ENCODE assay signal across 1 cellular context in genomic region chr16:27198451-27199234, GRCh38.
TF ChIP-seq lines count a peak whose summit lies in the region.

No MANE protein-coding gene starts in this region.

TF ChIP-seq in K562, 482 proteins besides CTCF, POLR2A, EP300 and RAD21 (continued from another document and continues in another):
- no peak for TF ChIP-seq CREB3L1 (IDR thresholded peaks at IDR 0.05; ENCODE audit: borderline replicate concordance, low read depth)
- no peak for TF ChIP-seq E2F6 (IDR thresholded peaks at IDR 0.05; ENCODE audit: borderline replicate concordance in 1 of 2, extremely low read depth in 1 of 2, insufficient read depth in 1 of 2, insufficient read length in 1 of 2, low read depth in 1 of 2, low read length in 1 of 2, poor library complexity in 1 of 2, severe bottlenecking in 1 of 2)
- 0 out of 2 replicates have a peak, but pooled peaks have one; percentile 17 for TF ChIP-seq POLR2G (IDR thresholded peaks at IDR 0.05; ENCODE audit: low read depth, low read length)
- no peak for TF ChIP-seq BCOR (IDR thresholded peaks at IDR 0.05)
- no peak for TF ChIP-seq STAT5A (IDR thresholded peaks at IDR 0.05; ENCODE audit: borderline replicate concordance, low read length)
- TF ChIP-seq CTCFL (IDR thresholded peaks at IDR 0.05; ENCODE audit: borderline replicate concordance, insufficient read depth, low read depth, low read length, poor library complexity, severe bottlenecking): no peak
- peak; percentile 86; the same call in 1 of the 2 replicates for TF ChIP-seq POLR2AphosphoS2 (IDR thresholded peaks at IDR 0.05; ENCODE audit: low read length)
- no peak for TF ChIP-seq TCFL5 (CRISPR knock-in tag; conservative IDR thresholded peaks at IDR 0.05)
- no peak for TF ChIP-seq TCF3 (CRISPR knock-in tag; IDR thresholded peaks at IDR 0.05)
- TF ChIP-seq EWSR1 (IDR thresholded peaks at IDR 0.05; ENCODE audit: borderline replicate concordance, low read depth, partially characterized antibody): no peak
- TF ChIP-seq HLTF (IDR thresholded peaks at IDR 0.05): no peak
- no peak for TF ChIP-seq THAP7 (CRISPR knock-in tag; IDR thresholded peaks at IDR 0.05)
- TF ChIP-seq TRIM24 (IDR thresholded peaks at IDR 0.05): no peak
- no peak for TF ChIP-seq TCF7 (IDR thresholded peaks at IDR 0.05; ENCODE audit: borderline replicate concordance)
- peak; percentile 84; the same call in 1 of the 2 replicates for TF ChIP-seq PML (IDR thresholded peaks at IDR 0.05; ENCODE audit: low read length)
- no peak for TF ChIP-seq HOMEZ (CRISPR knock-in tag; IDR thresholded peaks at IDR 0.05)
- no peak; a peak in 1 of 4 replicates for TF ChIP-seq ARNT (IDR thresholded peaks at IDR 0.05)
- TF ChIP-seq NCOA2 (IDR thresholded peaks at IDR 0.05; ENCODE audit: partially characterized antibody in 2 of 2): no peak
- TF ChIP-seq ZBTB26 (CRISPR knock-in tag; IDR thresholded peaks at IDR 0.05): no peak
- no peak for TF ChIP-seq ZNF695 (CRISPR knock-in tag; IDR thresholded peaks at IDR 0.05)
- TF ChIP-seq MTA3 (IDR thresholded peaks at IDR 0.05; ENCODE audit: borderline replicate concordance): peak; percentile 96
- TF ChIP-seq ZFP30 (CRISPR knock-in tag; IDR thresholded peaks at IDR 0.05; ENCODE audit: borderline replicate concordance): no peak
- TF ChIP-seq ZMIZ1 (IDR thresholded peaks at IDR 0.05; ENCODE audit: low read depth in 2 of 2, low read length in 2 of 2): 0 out of 4 replicates have a peak, but pooled peaks of 1 of the 2 experiments have one; percentile 50
- TF ChIP-seq ZHX1 (conservative IDR thresholded peaks at IDR 0.05; ENCODE audit: low read length): no peak
- TF ChIP-seq RERE (CRISPR knock-in tag; IDR thresholded peaks at IDR 0.05; ENCODE audit: borderline replicate concordance): no peak
- TF ChIP-seq NCOA4 (IDR thresholded peaks at IDR 0.05; ENCODE audit: partially characterized antibody): no peak
- no peak for TF ChIP-seq RFX1 (IDR thresholded peaks at IDR 0.05)
- 0 out of 2 replicates have a peak, but pooled peaks have one; percentile 11 for TF ChIP-seq PTTG1 (tag; IDR thresholded peaks at IDR 0.05; ENCODE audit: low read depth)
- TF ChIP-seq SIN3A (IDR thresholded peaks at IDR 0.05; ENCODE audit: borderline replicate concordance in 2 of 2, control insufficient read depth in 1 of 2, low read depth in 2 of 2, low read length in 2 of 2): no peak
- TF ChIP-seq POLR2H (tag; IDR thresholded peaks at IDR 0.05; ENCODE audit: low read depth): peak; percentile 97
- no peak for TF ChIP-seq MBD1 (CRISPR knock-in tag; IDR thresholded peaks at IDR 0.05)
- TF ChIP-seq XRCC4 (IDR thresholded peaks at IDR 0.05; ENCODE audit: extremely low read depth, insufficient read depth, insufficient read length): no peak
- no peak for TF ChIP-seq MECOM (CRISPR knock-in tag; IDR thresholded peaks at IDR 0.05)
- no peak for TF ChIP-seq ZNF23 (CRISPR knock-in tag; IDR thresholded peaks at IDR 0.05)
- TF ChIP-seq RBM25 (IDR thresholded peaks at IDR 0.05; ENCODE audit: low read depth, low read length, severe bottlenecking): no peak
- TF ChIP-seq NONO (IDR thresholded peaks at IDR 0.05; ENCODE audit: low read depth in 2 of 2, low read length in 1 of 2): no peak
- no peak for TF ChIP-seq MYNN (IDR thresholded peaks at IDR 0.05)
- no peak for TF ChIP-seq MYNN (CRISPR knock-in tag; IDR thresholded peaks at IDR 0.05)
